15 cellular contexts compared by ENCODE assay signal in the genomic region with DNA sequence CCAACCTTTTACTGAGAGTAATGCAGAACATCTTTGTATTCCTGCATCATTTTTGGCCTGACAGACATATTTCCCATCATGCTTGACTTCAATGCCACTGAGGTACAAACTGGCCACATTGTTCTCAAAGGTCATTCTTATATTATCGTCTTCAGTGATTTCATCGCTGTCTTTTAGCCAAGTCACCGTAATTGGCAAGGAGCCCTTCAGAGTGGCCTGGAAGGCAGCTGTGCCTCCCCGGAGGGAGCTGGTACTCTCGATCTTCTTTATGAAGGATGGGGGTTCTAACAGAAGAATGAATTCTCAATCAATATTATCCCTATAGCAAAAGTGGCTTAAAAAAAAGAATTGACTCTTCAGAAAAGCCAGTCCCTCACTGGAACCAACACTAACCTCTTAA.
A peak's percentile ranks its signal among the peaks of the same experiment; 100 is the strongest.
DNase-seq lines count a peak whose midpoint lies in the region; ATAC-seq and TF ChIP-seq lines count a peak whose summit lies in the region.
"Had no signal": no experiment of that assay in that cellular context is flagged by ENCODE, and none has a peak within 500 bp of the region (broad histone marks: within the 10 kb centered on the region; RNA-seq: fewer than 3 reads in every experiment).

No MANE protein-coding gene starts in this region.

- no peak overlapping the region for H3K4me3 ChIP-seq in cardiac muscle cell
- H3K4me3 ChIP-seq in right cardiac atrium (ENCODE audit: low read length), result no peak overlapping the region
- no peak overlapping the region for H3K4me3 ChIP-seq in psoas muscle
- H3K4me3 ChIP-seq: BLaER1 had no signal

- intact Hi-C loops in Right ventricle myocardium inferior (cut with DNase I), result no loop called here
- intact Hi-C loops in right cardiac atrium (cut with DNase I), result no loop called here
- intact Hi-C loops in psoas muscle (cut with DNase I), result no loop called here
- intact Hi-C loops in activated T-helper 2 cell treated with anti-CD3 and anti-CD28 coated beads, Interferon-gamma antibody, Interleukin-2, Interleukin-4, amounts not matched to agents 10 μg/mL and 5 μg/mL and 100 μg/mL, durations not matched to agents 14 hours and 24 hours and 36 hours (cut with micrococcal nuclease), result no loop called here

- peaks cover 100% of the 10 kb centered on the region for H3K36me3 ChIP-seq in cardiac muscle cell
- H3K36me3 ChIP-seq in psoas muscle (ENCODE audit: insufficient read depth in 1 of 2, low read depth in 1 of 2), result peaks cover 24 to 100% of the 10 kb centered on the region in 2 donors
- H3K36me3 ChIP-seq: BLaER1 had no signal

- no peaks in the 10 kb centered on the region for H3K9me3 ChIP-seq in cardiac muscle cell (ENCODE audit: low read depth)
- no peaks in the 10 kb centered on the region for H3K9me3 ChIP-seq in right cardiac atrium (ENCODE audit: control insufficient read depth, low read length)
- H3K9me3 ChIP-seq in psoas muscle, result no peaks in the 10 kb centered on the region
- H3K9me3 ChIP-seq: BLaER1, Caco-2 had no signal

- H3K4me3 Mint-ChIP-seq in activated T-helper 2 cell treated with anti-CD3 and anti-CD28 coated beads, Interferon-gamma antibody, Interleukin-2, Interleukin-4, amounts not matched to agents 10 μg/mL and 5 μg/mL and 100 μg/mL, durations not matched to agents 14 hours and 24 hours and 36 hours (ENCODE audit: low read depth), result no peak overlapping the region
- H3K4me3 Mint-ChIP-seq: CD8-positive, alpha-beta memory T cell; H9 had no signal

- H3K4me1 Mint-ChIP-seq in activated T-helper 2 cell treated with anti-CD3 and anti-CD28 coated beads, Interferon-gamma antibody, Interleukin-2, Interleukin-4, amounts not matched to agents 10 μg/mL and 5 μg/mL and 100 μg/mL, durations not matched to agents 14 hours and 24 hours and 36 hours (ENCODE audit: low read depth), result no peaks in the 10 kb centered on the region
- H3K4me1 Mint-ChIP-seq: CD8-positive, alpha-beta memory T cell; H9 had no signal

- no peak for DNase-seq in cardiac muscle cell (ENCODE audit: low read depth in 1 of 2, low spot score in 1 of 2)
- DNase-seq in Right ventricle myocardium inferior (ENCODE audit: missing footprints), result no peak
- DNase-seq in right cardiac atrium, result no peak
- peak in 1 of 2 donors; percentile 59 for DNase-seq in psoas muscle
- no peak for DNase-seq in activated T-helper 2 cell treated with anti-CD3 and anti-CD28 coated beads, Interferon-gamma antibody, Interleukin-2, Interleukin-4, amounts not matched to agents 10 μg/mL and 5 μg/mL and 100 μg/mL, durations not matched to agents 14 hours and 24 hours and 36 hours (ENCODE audit: low spot score)
- no peak for DNase-seq in NCI-H748 (lab: John Stamatoyannopoulos, UW; ENCODE audit: unreplicated experiment)
- no peak for DNase-seq in KG1 (lab: John Stamatoyannopoulos, UW)
- DNase-seq: 8988T; AML-193; Caco-2; CD8-positive, alpha-beta memory T cell; GF-D8; GOT3; H9 had no signal

- ATAC-seq in Right ventricle myocardium inferior (no peak), right cardiac atrium (peak in 1 of 2 donors; percentile 8), psoas muscle (peak; percentile 29 to 58 (median 44))

- H3K36me3 Mint-ChIP-seq in activated T-helper 2 cell treated with anti-CD3 and anti-CD28 coated beads, Interferon-gamma antibody, Interleukin-2, Interleukin-4, amounts not matched to agents 10 μg/mL and 5 μg/mL and 100 μg/mL, durations not matched to agents 14 hours and 24 hours and 36 hours (ENCODE audit: low read depth), result no peaks in the 10 kb centered on the region

- no peak overlapping the region for H3K27ac Mint-ChIP-seq in activated T-helper 2 cell treated with anti-CD3 and anti-CD28 coated beads, Interferon-gamma antibody, Interleukin-2, Interleukin-4, amounts not matched to agents 10 μg/mL and 5 μg/mL and 100 μg/mL, durations not matched to agents 14 hours and 24 hours and 36 hours
- H3K27ac Mint-ChIP-seq: CD8-positive, alpha-beta memory T cell; H9 had no signal

- no peaks in the 10 kb centered on the region for H3K27me3 Mint-ChIP-seq in activated T-helper 2 cell treated with anti-CD3 and anti-CD28 coated beads, Interferon-gamma antibody, Interleukin-2, Interleukin-4, amounts not matched to agents 10 μg/mL and 5 μg/mL and 100 μg/mL, durations not matched to agents 14 hours and 24 hours and 36 hours (ENCODE audit: low read depth)
- H3K27me3 Mint-ChIP-seq: CD8-positive, alpha-beta memory T cell had no signal

- TF ChIP-seq CTCF in cardiac muscle cell (IDR thresholded peaks at IDR 0.05; ENCODE audit: low read depth, low read length) (no peak), psoas muscle (IDR thresholded peaks at IDR 0.05) (no peak)

- peaks cover 20% of the 10 kb centered on the region for H3K4me1 ChIP-seq in cardiac muscle cell (ENCODE audit: low read depth)
- H3K4me1 ChIP-seq in right cardiac atrium (ENCODE audit: control insufficient read depth, insufficient read depth, low read length), result no peaks in the 10 kb centered on the region
- H3K4me1 ChIP-seq in psoas muscle, result peaks cover 88% of the 10 kb centered on the region
- H3K4me1 ChIP-seq: BLaER1, Caco-2 had no signal

- H3K27me3 ChIP-seq in cardiac muscle cell (no peaks in the 10 kb centered on the region), right cardiac atrium (ENCODE audit: control insufficient read depth, insufficient read depth) (no peaks in the 10 kb centered on the region), psoas muscle (ENCODE audit: insufficient read depth in 3 of 3, low read length in 2 of 3) (no peaks in the 10 kb centered on the region)
- H3K27me3 ChIP-seq: BLaER1 had no signal

- H3K27ac ChIP-seq in cardiac muscle cell, result peak overlapping the region; percentile 74
- peak overlapping the region; percentile 67 for H3K27ac ChIP-seq in right cardiac atrium (ENCODE audit: low read length)
- H3K27ac ChIP-seq in psoas muscle, result peak overlapping the region; percentile 69
- H3K27ac ChIP-seq: BLaER1 had no signal

- H3K9me3 Mint-ChIP-seq in activated T-helper 2 cell treated with anti-CD3 and anti-CD28 coated beads, Interferon-gamma antibody, Interleukin-2, Interleukin-4, amounts not matched to agents 10 μg/mL and 5 μg/mL and 100 μg/mL, durations not matched to agents 14 hours and 24 hours and 36 hours, result no peaks in the 10 kb centered on the region
- H3K9me3 Mint-ChIP-seq: H9 had no signal

- WGBS in right cardiac atrium, result 72% methylated on average over 5 of the region's 5 CpGs
- WGBS in psoas muscle, 3 donors, result 26 to 37% (median 33%) methylated on average over 5 of the region's 5 CpGs
